In genomic region chr17:58575511-58575910, GRCh38 we compare ENCODE assay signal across 1 cellular context.
TF ChIP-seq lines count a peak whose summit lies in the region.

No MANE protein-coding gene starts in this region.

TF ChIP-seq in GM12878, 131 proteins besides CTCF, POLR2A, EP300 and RAD21 (continued from another document and continues in another):
- TF ChIP-seq ETV6 (conservative IDR thresholded peaks at IDR 0.05 in 1 of 2, IDR thresholded peaks at IDR 0.05 in 1 of 2; ENCODE audit: borderline replicate concordance in 1 of 2, low read depth in 1 of 2) = 0 out of 4 replicates have a peak, but pooled peaks of 1 of the 2 experiments have one; percentile 62
- TF ChIP-seq POLR2AphosphoS5 (IDR thresholded peaks at IDR 0.05; ENCODE audit: low read length) = no peak
- TF ChIP-seq E2F8 (IDR thresholded peaks at IDR 0.05; ENCODE audit: low read depth, partially characterized antibody) = no peak
- TF ChIP-seq PML (IDR thresholded peaks at IDR 0.05; ENCODE audit: low read length) = no peak
- TF ChIP-seq HSF1 (IDR thresholded peaks at IDR 0.05; ENCODE audit: low read depth, low read length) = no peak
- TF ChIP-seq SMAD5 (IDR thresholded peaks at IDR 0.05; ENCODE audit: low read depth) = no peak
- TF ChIP-seq JUND (IDR thresholded peaks at IDR 0.05; ENCODE audit: low read depth, low read length) = no peak
- no peak for TF ChIP-seq PBX3 (IDR thresholded peaks at IDR 0.05; ENCODE audit: insufficient replicate concordance, low read depth, low read length)
- no peak for TF ChIP-seq ZNF592 (IDR thresholded peaks at IDR 0.05)
- no peak for TF ChIP-seq CREM (IDR thresholded peaks at IDR 0.05; ENCODE audit: low read depth)
- no peak for TF ChIP-seq STAT1 (conservative IDR thresholded peaks at IDR 0.05)
- TF ChIP-seq CEBPB (IDR thresholded peaks at IDR 0.05; ENCODE audit: borderline replicate concordance in 1 of 2, low read depth in 2 of 2, low read length in 2 of 2) = no peak
- TF ChIP-seq CBX3 (IDR thresholded peaks at IDR 0.05; ENCODE audit: borderline replicate concordance, low read depth) = no peak
- TF ChIP-seq CBX5 (IDR thresholded peaks at IDR 0.05; ENCODE audit: low read depth) = no peak
- TF ChIP-seq BCLAF1 (IDR thresholded peaks at IDR 0.05) = no peak
- TF ChIP-seq NFXL1 (IDR thresholded peaks at IDR 0.05; ENCODE audit: borderline replicate concordance) = peak; percentile 60; the same call in 1 of the 2 replicates
- no peak for TF ChIP-seq GATAD2B (conservative IDR thresholded peaks at IDR 0.05; ENCODE audit: low read depth)
- no peak for TF ChIP-seq DPF2 (IDR thresholded peaks at IDR 0.05)
- peak; percentile 12; the same call in 1 of the 2 replicates for TF ChIP-seq JUNB (IDR thresholded peaks at IDR 0.05)
- TF ChIP-seq RUNX3 (IDR thresholded peaks at IDR 0.05; ENCODE audit: low read length) = peak; percentile 34; the same call in 1 of the 2 replicates
- TF ChIP-seq MTA2 (IDR thresholded peaks at IDR 0.05; ENCODE audit: low read depth) = no peak
- TF ChIP-seq PRDM15 (CRISPR knock-in tag; IDR thresholded peaks at IDR 0.05) = no peak
- TF ChIP-seq PKNOX1 (IDR thresholded peaks at IDR 0.05) = no peak
- no peak for TF ChIP-seq ATF7 (IDR thresholded peaks at IDR 0.05; ENCODE audit: low read depth)
- no peak for TF ChIP-seq SMARCA5 (IDR thresholded peaks at IDR 0.05)
- no peak for TF ChIP-seq KAT2A (conservative IDR thresholded peaks at IDR 0.05; ENCODE audit: control insufficient read depth, low read depth, low read length)
- TF ChIP-seq MYB (IDR thresholded peaks at IDR 0.05; ENCODE audit: borderline replicate concordance, low read depth, low read length) = no peak
- TF ChIP-seq CREB1 (IDR thresholded peaks at IDR 0.05; ENCODE audit: low read depth) = 0 out of 2 replicates have a peak, but pooled peaks have one; percentile 20
- no peak for TF ChIP-seq SKIL (IDR thresholded peaks at IDR 0.05; ENCODE audit: low read depth, poor library complexity, severe bottlenecking)
- TF ChIP-seq NFIC (IDR thresholded peaks at IDR 0.05; ENCODE audit: low read depth, low read length) = no peak
- TF ChIP-seq MYC (IDR thresholded peaks at IDR 0.05; ENCODE audit: insufficient read depth, insufficient read length, insufficient replicate concordance, low read length, severe bottlenecking) = no peak
- no peak for TF ChIP-seq REST (IDR thresholded peaks at IDR 0.05; ENCODE audit: low read depth, low read length)
- no peak for TF ChIP-seq HDGF (IDR thresholded peaks at IDR 0.05)
